In the genomic region with DNA sequence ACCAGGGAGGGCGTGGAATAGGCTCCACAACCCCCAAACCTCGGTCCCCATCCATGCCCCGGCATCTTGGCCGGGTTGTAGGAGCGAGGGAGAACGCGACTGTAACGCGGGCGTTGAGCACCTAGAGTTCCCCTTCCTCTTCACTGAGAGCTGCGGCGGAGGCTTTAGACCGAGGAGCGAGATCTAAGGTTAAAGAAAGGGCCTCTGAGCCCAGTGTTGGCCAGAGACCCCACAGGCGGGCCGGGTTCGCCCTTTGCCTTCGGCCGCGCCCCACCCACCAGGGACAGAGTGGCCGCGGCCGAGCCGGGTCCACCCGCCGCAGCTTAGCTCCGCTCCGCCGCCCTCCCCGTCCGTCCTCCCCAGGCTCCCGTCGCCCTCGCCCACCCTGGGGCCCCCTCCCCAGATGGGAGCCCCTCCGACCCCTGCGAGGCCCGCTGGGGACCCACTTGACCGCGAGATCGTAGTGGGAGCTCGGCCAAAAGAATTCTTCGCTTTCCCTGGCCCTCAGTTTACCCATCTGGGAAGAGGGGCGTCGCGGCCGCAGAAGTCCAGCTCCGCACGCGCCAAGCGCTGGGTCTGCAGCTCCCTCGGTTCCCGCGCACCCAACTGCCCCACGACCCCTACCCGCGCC, we compare ENCODE assay signal across 1 cellular context.
TF ChIP-seq lines count a peak whose summit lies in the region.

No MANE protein-coding gene starts in this region.

TF ChIP-seq in IMR-90, 13 proteins besides CTCF, POLR2A, EP300 and RAD21 (continued from another document):
- no peak for TF ChIP-seq NFE2L2 (IDR thresholded peaks at IDR 0.05; ENCODE audit: low read depth, low read length)
- TF ChIP-seq RFX5 (IDR thresholded peaks at IDR 0.05; ENCODE audit: low read depth, low read length) = no peak
- TF ChIP-seq, protein P1, sequence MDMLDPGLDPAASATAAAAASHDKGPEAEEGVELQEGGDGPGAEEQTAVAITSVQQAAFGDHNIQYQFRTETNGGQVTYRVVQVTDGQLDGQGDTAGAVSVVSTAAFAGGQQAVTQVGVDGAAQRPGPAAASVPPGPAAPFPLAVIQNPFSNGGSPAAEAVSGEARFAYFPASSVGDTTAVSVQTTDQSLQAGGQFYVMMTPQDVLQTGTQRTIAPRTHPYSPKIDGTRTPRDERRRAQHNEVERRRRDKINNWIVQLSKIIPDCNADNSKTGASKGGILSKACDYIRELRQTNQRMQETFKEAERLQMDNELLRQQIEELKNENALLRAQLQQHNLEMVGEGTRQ (IDR thresholded peaks at IDR 0.05; ENCODE audit: low read depth, low read length) = no peak
- no peak for TF ChIP-seq SMC3 (IDR thresholded peaks at IDR 0.05; ENCODE audit: low read depth, low read length)
- no peak for TF ChIP-seq FOS (IDR thresholded peaks at IDR 0.05; ENCODE audit: low read depth, low read length)
- no peak for TF ChIP-seq MAFK (IDR thresholded peaks at IDR 0.05; ENCODE audit: low read depth, low read length)
- no peak for TF ChIP-seq CHD1 (IDR thresholded peaks at IDR 0.05; ENCODE audit: low read depth, low read length)
- no peak for TF ChIP-seq CEBPB (IDR thresholded peaks at IDR 0.05; ENCODE audit: low read depth, low read length)
- no peak for TF ChIP-seq BHLHE40 (IDR thresholded peaks at IDR 0.05; ENCODE audit: low read depth, low read length)
- TF ChIP-seq MXI1 (IDR thresholded peaks at IDR 0.05; ENCODE audit: borderline replicate concordance, low read depth, low read length) = no peak
- TF ChIP-seq, protein P2, sequence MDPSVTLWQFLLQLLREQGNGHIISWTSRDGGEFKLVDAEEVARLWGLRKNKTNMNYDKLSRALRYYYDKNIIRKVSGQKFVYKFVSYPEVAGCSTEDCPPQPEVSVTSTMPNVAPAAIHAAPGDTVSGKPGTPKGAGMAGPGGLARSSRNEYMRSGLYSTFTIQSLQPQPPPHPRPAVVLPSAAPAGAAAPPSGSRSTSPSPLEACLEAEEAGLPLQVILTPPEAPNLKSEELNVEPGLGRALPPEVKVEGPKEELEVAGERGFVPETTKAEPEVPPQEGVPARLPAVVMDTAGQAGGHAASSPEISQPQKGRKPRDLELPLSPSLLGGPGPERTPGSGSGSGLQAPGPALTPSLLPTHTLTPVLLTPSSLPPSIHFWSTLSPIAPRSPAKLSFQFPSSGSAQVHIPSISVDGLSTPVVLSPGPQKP (IDR thresholded peaks at IDR 0.05; ENCODE audit: borderline replicate concordance, low read depth, low read length) = no peak
- TF ChIP-seq RCOR1 (IDR thresholded peaks at IDR 0.05; ENCODE audit: insufficient replicate concordance, low read length) = no peak
